16 cellular contexts compared by ENCODE assay signal in the genomic region with DNA sequence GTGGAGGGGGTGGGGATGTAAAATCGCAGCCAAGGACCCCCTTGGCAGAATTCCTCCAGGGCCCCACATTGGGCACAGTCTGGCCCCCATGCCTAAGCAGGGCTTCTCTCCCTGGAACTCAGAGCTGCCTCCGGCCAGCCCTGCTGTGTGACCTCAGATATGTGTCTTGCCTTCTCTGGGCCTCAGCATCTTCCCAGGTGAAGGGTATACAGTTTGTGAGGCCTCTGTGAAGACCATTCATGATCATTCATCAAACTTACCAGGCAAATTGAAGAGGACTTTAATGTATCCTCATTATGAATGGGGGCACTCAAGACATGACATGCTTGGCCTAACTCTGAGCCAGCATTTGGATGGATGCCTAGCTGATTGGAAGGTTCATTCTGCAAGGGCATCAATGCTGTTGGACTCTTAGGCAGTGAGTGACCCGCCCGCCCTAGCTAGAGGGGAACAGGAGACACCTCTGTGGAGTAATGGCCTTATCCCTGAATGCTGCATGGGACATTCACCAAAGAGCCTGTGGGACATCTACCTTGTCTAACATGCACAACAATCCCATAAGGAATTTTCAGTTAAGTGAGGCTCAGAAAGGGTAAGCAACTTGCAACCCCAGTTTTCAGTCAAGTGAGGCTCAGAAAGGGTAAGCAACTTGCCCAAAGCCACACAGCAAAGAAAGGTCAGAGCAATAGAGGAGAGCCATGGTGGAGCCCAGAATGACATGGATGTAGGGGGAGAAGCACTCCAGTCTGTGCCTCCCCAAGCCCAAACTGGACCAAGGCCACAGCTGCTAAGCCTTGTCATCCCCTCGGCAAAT. TPM values are rescaled to one million over a fixed set of nuclear protein-coding genes. Genes with fewer than 3 reads are reported as not detected.
DNase-seq lines count a peak whose midpoint lies in the region; FAIRE-seq and TF ChIP-seq lines count a peak whose summit lies in the region.
"Had no signal": no experiment of that assay in that cellular context is flagged by ENCODE, and none has a peak within 500 bp of the region (broad histone marks: within the 10 kb centered on the region; RNA-seq: fewer than 3 reads in every experiment).

No MANE protein-coding gene starts in this region.

- no peaks in the 10 kb centered on the region for H3K36me3 Mint-ChIP-seq in neural crest cell (ENCODE audit: low read depth)
- no peaks in the 10 kb centered on the region for H3K36me3 Mint-ChIP-seq in activated T-cell treated with anti-CD3 and anti-CD28 coated beads, Interleukin-2, amount 50 U/mL, for 24 hours (ENCODE audit: low read depth)
- H3K36me3 Mint-ChIP-seq: naive B cell had no signal

- H3K36me3 ChIP-seq in esophagus (ENCODE audit: control insufficient read depth in 2 of 2, insufficient read depth in 2 of 2, low read length in 1 of 2): no peaks in the 10 kb centered on the region
- H3K36me3 ChIP-seq in tibial artery: peaks cover 0 to 18% (median 0%) of the 10 kb centered on the region in 3 donors
- H3K36me3 ChIP-seq: BLaER1 treated with 17β-estradiol and CSF1 and Interleukin-3, amounts not matched to agents 10 nM and 100 nM; left lung had no signal

- DNase-seq in RWPE1 (ENCODE audit: low spot score): no peak
- no peak for DNase-seq in neural crest cell (ENCODE audit: low read depth, low spot score)
- DNase-seq in tibial artery: no peak
- DNase-seq in activated CD4-positive, alpha-beta T cell treated with anti-CD3 and anti-CD28 coated beads for 1 hour: no peak
- DNase-seq in activated T-cell treated with anti-CD3 and anti-CD28 coated beads, Interleukin-2, amount 50 U/mL, for 24 hours: no peak
- no peak for DNase-seq in D721Med (ENCODE audit: insufficient read length, low spot score)
- DNase-seq: activated CD4-positive, alpha-beta T cell treated with anti-CD3 and anti-CD28 coated beads, Interleukin-2, amount 50 U/mL, for 48 hours; activated T-cell treated with anti-CD3 and anti-CD28 coated beads, Interleukin-2, amount 50 U/mL, for 48 hours; left lung; naive B cell; PC-3 had no signal

- H3K9me3 Mint-ChIP-seq in neural crest cell: no peaks in the 10 kb centered on the region
- no peaks in the 10 kb centered on the region for H3K9me3 Mint-ChIP-seq in activated T-cell treated with anti-CD3 and anti-CD28 coated beads, Interleukin-2, amount 50 U/mL, for 24 hours

- peaks cover 5 to 39% of the 10 kb centered on the region in 2 donors for H3K4me1 ChIP-seq in esophagus (ENCODE audit: control insufficient read depth in 2 of 2, insufficient read depth in 2 of 2, low read length in 1 of 2)
- peaks cover 5 to 99% (median 67%) of the 10 kb centered on the region in 4 donors for H3K4me1 ChIP-seq in tibial artery

- peak overlapping the region in 1 of 2 donors; percentile 26 for H3K4me3 ChIP-seq in esophagus (ENCODE audit: low read depth in 1 of 2, low read length in 2 of 2)
- H3K4me3 ChIP-seq in tibial artery: peak overlapping the region; percentile 54
- H3K4me3 ChIP-seq: BLaER1 treated with 17β-estradiol and CSF1 and Interleukin-3, amounts not matched to agents 10 nM and 100 nM; left lung had no signal

- H3K27ac Mint-ChIP-seq in neural crest cell (ENCODE audit: unreplicated experiment): peak overlapping the region; percentile 87
- no peak overlapping the region for H3K27ac Mint-ChIP-seq in activated T-cell treated with anti-CD3 and anti-CD28 coated beads, Interleukin-2, amount 50 U/mL, for 24 hours
- H3K27ac Mint-ChIP-seq: progenitor cell of endocrine pancreas had no signal

- H3K27me3 Mint-ChIP-seq in neural crest cell (ENCODE audit: low read depth): peaks cover 2% of the 10 kb centered on the region
- H3K27me3 Mint-ChIP-seq in activated T-cell treated with anti-CD3 and anti-CD28 coated beads, Interleukin-2, amount 50 U/mL, for 24 hours: no peaks in the 10 kb centered on the region

- intact Hi-C loops in tibial artery (cut with DNase I; ENCODE audit: low total_unique reads): no loop called here

- H3K4me1 Mint-ChIP-seq in neural crest cell: peaks cover 1% of the 10 kb centered on the region
- H3K4me1 Mint-ChIP-seq in activated T-cell treated with anti-CD3 and anti-CD28 coated beads, Interleukin-2, amount 50 U/mL, for 24 hours (ENCODE audit: low read depth): no peaks in the 10 kb centered on the region
- H3K4me1 Mint-ChIP-seq: naive B cell had no signal

- H3K27ac ChIP-seq in RWPE1: peak overlapping the region; percentile 78
- H3K27ac ChIP-seq in esophagus (ENCODE audit: low read depth in 2 of 2, low read length in 1 of 2): peak overlapping the region; percentile 53 to 85
- peak overlapping the region; percentile 87 to 96 for H3K27ac ChIP-seq in tibial artery
- H3K27ac ChIP-seq: BLaER1 treated with 17β-estradiol and CSF1 and Interleukin-3, amounts not matched to agents 10 nM and 100 nM; foreskin keratinocyte; left lung had no signal

- H3K27me3 ChIP-seq in esophagus (ENCODE audit: control insufficient read depth in 1 of 2, insufficient read depth in 2 of 2, low read length in 2 of 2) (no peaks in the 10 kb centered on the region), tibial artery (no peaks in the 10 kb centered on the region)
- H3K27me3 ChIP-seq: BLaER1 treated with 17β-estradiol and CSF1 and Interleukin-3, amounts not matched to agents 10 nM and 100 nM; left lung had no signal

- H3K9me3 ChIP-seq in esophagus (ENCODE audit: control insufficient read depth in 2 of 2, insufficient read depth in 1 of 2, low read depth in 1 of 2, low read length in 1 of 2) (no peaks in the 10 kb centered on the region), tibial artery (no peaks in the 10 kb centered on the region)
- H3K9me3 ChIP-seq: BLaER1 treated with 17β-estradiol and CSF1 and Interleukin-3, amounts not matched to agents 10 nM and 100 nM; left lung had no signal

- WGBS in esophagus, 2 donors: 65 to 74% methylated on average over 5 of the region's 5 CpGs

- H3K4me3 Mint-ChIP-seq in neural crest cell: no peak overlapping the region
- H3K4me3 Mint-ChIP-seq in activated T-cell treated with anti-CD3 and anti-CD28 coated beads, Interleukin-2, amount 50 U/mL, for 24 hours: no peak overlapping the region
- H3K4me3 Mint-ChIP-seq: naive B cell had no signal

- POLR2A ChIA-PET in RWPE1 (lab: Yijun Ruan, JAX; ENCODE audit: low non-redundant PET): interaction anchor here (0.6 kb wide), 1 partner anchor 1169 kb away, joined by 3 read pairs; no protein-coding TSS in a partner anchor

- FAIRE-seq in D721Med (lab: Jason Lieb, UNC): no peak
- FAIRE-seq: TTC549 had no signal

- TF ChIP-seq CTCF in RWPE1 (conservative IDR thresholded peaks at IDR 0.05; ENCODE audit: low read depth): no peak
- TF ChIP-seq CTCF in neural crest cell (conservative IDR thresholded peaks at IDR 0.05): no peak
- no peak for TF ChIP-seq CTCF in tibial artery (IDR thresholded peaks at IDR 0.05)
- no peak for TF ChIP-seq CTCF in D721Med (IDR thresholded peaks at IDR 0.05; ENCODE audit: insufficient read depth, missing control alignments)

- CTCF ChIA-PET in RWPE1 (lab: Yijun Ruan, JAX): interaction anchor here (1.1 kb wide), 1 partner anchor 18 kb away, joined by 3 read pairs; no protein-coding TSS in a partner anchor

RNA-seq across cellular contexts. Expression of a gene that starts 0.5 kb away (rescaled TPM):
- polyA plus RNA-seq in esophagus: 10 to 100 TPM; 24.5 to 48.2 TPM
- not detected in 2 replicates for total RNA-seq in neural crest cell
- total RNA-seq: foreskin keratinocyte, progenitor cell of endocrine pancreas had no signal
- polyA plus RNA-seq: foreskin keratinocyte had no signal

RNA-seq across cellular contexts. Expression of a gene that starts 30.0 kb away (rescaled TPM):
- polyA plus RNA-seq in esophagus: under 1 TPM; 0.12 to 0.76 TPM
- not detected in 2 replicates for total RNA-seq in neural crest cell
- total RNA-seq: foreskin keratinocyte had no signal
